In genomic region chr17:41711669-41712400, GRCh38 we compare ENCODE assay signal across 27 cellular contexts. TPM values are rescaled to one million over a fixed set of nuclear protein-coding genes. Genes with fewer than 3 reads are reported as not detected.
DNase-seq lines count a peak whose midpoint lies in the region; ATAC-seq, FAIRE-seq and TF ChIP-seq lines count a peak whose summit lies in the region.
"Had no signal": no experiment of that assay in that cellular context is flagged by ENCODE, and none has a peak within 500 bp of the region (broad histone marks: within the 10 kb centered on the region; RNA-seq: fewer than 3 reads in every experiment).

GAST (plus strand) TSS chr17:41712331; CDS start chr17:41715437, 3,106 bp downstream.

- H3K4me3 Mint-ChIP-seq in neural progenitor cell: no peak within 1 kb of the TSS
- H3K4me3 Mint-ChIP-seq: CD4-positive, alpha-beta T cell; HFFc6 had no signal

- H3K9me3 ChIP-seq in HEK293 (ENCODE audit: control insufficient read depth, insufficient read depth, low read depth, low read length) (no peaks in the 10 kb centered on the region), neural progenitor cell (ENCODE audit: low read depth) (no peaks in the 10 kb centered on the region), thymus (ENCODE audit: control insufficient read depth) (no peaks in the 10 kb centered on the region)
- H3K9me3 ChIP-seq: BE2C, Caco-2 had no signal

- H3K27me3 ChIP-seq in bronchial epithelial cell (ENCODE audit: control insufficient read depth, insufficient read depth, low read length) (no peaks in the 10 kb centered on the region), neural progenitor cell (peaks cover 65% of the 10 kb centered on the region), thymus (ENCODE audit: control insufficient read depth, insufficient read depth) (no peaks in the 10 kb centered on the region)
- H3K27me3 ChIP-seq: BE2C had no signal

- POLR2A ChIA-PET in HEK293 (lab: Yijun Ruan, JAX): interaction anchor here (1.5 kb wide), 1 partner anchor 22 kb away, joined by 4 read pairs; no protein-coding TSS in a partner anchor

- H3K4me1 ChIP-seq in HEK293 (ENCODE audit: control insufficient read depth, insufficient read depth, low read length) (no peaks in the 10 kb centered on the region), neural progenitor cell (no peaks in the 10 kb centered on the region), thymus (ENCODE audit: control insufficient read depth, insufficient read depth, low read length) (no peaks in the 10 kb centered on the region)
- H3K4me1 ChIP-seq: Caco-2 had no signal

- H3K4me1 Mint-ChIP-seq in neural progenitor cell: peaks cover 24% of the 10 kb centered on the region

- no peak within 1 kb of the TSS for H2AFZ ChIP-seq in neural progenitor cell (replicated peaks)

- no peaks in the 10 kb centered on the region for H3K9me3 Mint-ChIP-seq in neural progenitor cell
- H3K9me3 Mint-ChIP-seq: CD4-positive, alpha-beta T cell; HFFc6 had no signal

- H3K36me3 ChIP-seq in HEK293 (ENCODE audit: control insufficient read depth in 2 of 2, insufficient read depth in 1 of 2, low read length in 2 of 2) (no peaks in the 10 kb centered on the region), bronchial epithelial cell (ENCODE audit: control insufficient read depth, insufficient read depth, low read length) (no peaks in the 10 kb centered on the region), neural progenitor cell (no peaks in the 10 kb centered on the region), thymus (ENCODE audit: control insufficient read depth, insufficient read depth) (no peaks in the 10 kb centered on the region)
- H3K36me3 ChIP-seq: BE2C had no signal

- no peaks in the 10 kb centered on the region for H3F3A ChIP-seq in neural progenitor cell (ENCODE audit: low read depth)

- no peaks in the 10 kb centered on the region for H4K20me1 ChIP-seq in neural progenitor cell (ENCODE audit: low read depth)

- ATAC-seq in GM19351 (IDR thresholded peaks at IDR 0.05; ENCODE audit: unreplicated experiment) (no peak), HG02885 (IDR thresholded peaks at IDR 0.05; ENCODE audit: poor library complexity, unreplicated experiment) (no peak)
- ATAC-seq: Right ventricle myocardium inferior had no signal

- TF ChIP-seq CTCF in HEK293 (tag by site-specific recombination; IDR thresholded peaks at IDR 0.05) (no peak), bronchial epithelial cell (IDR thresholded peaks at IDR 0.05; ENCODE audit: insufficient read depth, low read length, severe bottlenecking) (no peak), neural progenitor cell (IDR thresholded peaks at IDR 0.05) (no peak)

- H3K4me2 ChIP-seq in neural progenitor cell: no peak within 1 kb of the TSS

- FAIRE-seq in bronchial epithelial cell (lab: Jason Lieb, UNC): peak; percentile 47
- FAIRE-seq: H54 had no signal

- 95% methylated on average over 12 of the region's 12 CpGs for WGBS in thymus

- no peaks in the 10 kb centered on the region for H3K79me2 ChIP-seq in neural progenitor cell (ENCODE audit: low read depth)

- no peak within 1 kb of the TSS for H3K9ac ChIP-seq in neural progenitor cell

- H3K4me3 ChIP-seq in HEK293 (ENCODE audit: low read depth, low read length) (no peak within 1 kb of the TSS), bronchial epithelial cell (ENCODE audit: low read depth, low read length) (no peak within 1 kb of the TSS), neural progenitor cell (no peak within 1 kb of the TSS), thymus (ENCODE audit: low read length) (no peak within 1 kb of the TSS)

- CTCF ChIA-PET in HEK293 (lab: Yijun Ruan, JAX): interaction anchor here (0.6 to 9.8 kb wide), 4 partner anchors 9 to 254 kb away, joined by 3 to 103 read pairs (median 3); no protein-coding TSS in a partner anchor

- H3K27ac Mint-ChIP-seq in neural progenitor cell: peak within 1 kb of the TSS; percentile 50
- H3K27ac Mint-ChIP-seq: CD4-positive, alpha-beta T cell had no signal

- H3K27ac ChIP-seq in HEK293 (ENCODE audit: extremely low read depth, low read depth, low read length): no peak within 1 kb of the TSS
- H3K27ac ChIP-seq in neural progenitor cell: no peak within 1 kb of the TSS
- no peak within 1 kb of the TSS for H3K27ac ChIP-seq in thymus (ENCODE audit: low read depth)
- H3K27ac ChIP-seq: HL-60 had no signal

- DNase-seq in bronchial epithelial cell (ENCODE audit: low read depth) (no peak), neural progenitor cell (ENCODE audit: low spot score) (no peak), 8988T (no peak), T-helper 9 cell (no peak)
- DNase-seq: BE2C; Caco-2; CD4-positive, alpha-beta T cell; DMS 273 treated with DMSO at 0.1 percent for 48 hours; DMS79 treated with DMSO at 0.1 percent for 48 hours; HFFc6; KG1; MV-4-11; NCI-H1105 treated with DMSO at 0.1 percent for 48 hours; NCI-H2081; NCI-H446 treated with DMSO at 0.1 percent for 48 hours; NCI-H526 treated with DMSO at 0.1 percent for 48 hours; OCI-M1 had no signal

- H3K27me3 Mint-ChIP-seq in neural progenitor cell (ENCODE audit: insufficient read depth, low read depth): peaks cover 9% of the 10 kb centered on the region

- no peaks in the 10 kb centered on the region for H3K36me3 Mint-ChIP-seq in neural progenitor cell

TF ChIP-seq in HEK293, 187 proteins besides CTCF, POLR2A, EP300 and RAD21:
- TF ChIP-seq ZBTB6 (tag by site-specific recombination; IDR thresholded peaks at IDR 0.05) (no peak), ZNF571 (tag by site-specific recombination; IDR thresholded peaks at IDR 0.05) (no peak), KLF1 (tag by site-specific recombination; IDR thresholded peaks at IDR 0.05) (peak; percentile 83), SETDB1 (IDR thresholded peaks at IDR 0.05; ENCODE audit: insufficient read length, low read length) (no peak), ZNF341 (tag by site-specific recombination; IDR thresholded peaks at IDR 0.05; ENCODE audit: low read depth) (no peak), ZNF169 (tag by site-specific recombination; IDR thresholded peaks at IDR 0.05) (no peak), ZSCAN16 (tag by site-specific recombination; IDR thresholded peaks at IDR 0.05) (no peak), ZNF692 (tag by site-specific recombination; IDR thresholded peaks at IDR 0.05) (no peak)

RNA-seq across cellular contexts. Expression of gene GAST, which starts in this region (rescaled TPM):
- total RNA-seq in bronchial epithelial cell: 0.90 TPM in 1 of 2 replicates, not detected in the other
- total RNA-seq in neural progenitor cell (ENCODE audit: low replicate concordance): not detected in 2 replicates
- 77.6 TPM for polyA plus RNA-seq in thymus
- total RNA-seq: A673; CD4-positive, alpha-beta T cell; HFFc6; HT-29; Right ventricle myocardium inferior; SK-MEL-5 had no signal
